24 cellular contexts compared by ENCODE assay signal in the genomic region with DNA sequence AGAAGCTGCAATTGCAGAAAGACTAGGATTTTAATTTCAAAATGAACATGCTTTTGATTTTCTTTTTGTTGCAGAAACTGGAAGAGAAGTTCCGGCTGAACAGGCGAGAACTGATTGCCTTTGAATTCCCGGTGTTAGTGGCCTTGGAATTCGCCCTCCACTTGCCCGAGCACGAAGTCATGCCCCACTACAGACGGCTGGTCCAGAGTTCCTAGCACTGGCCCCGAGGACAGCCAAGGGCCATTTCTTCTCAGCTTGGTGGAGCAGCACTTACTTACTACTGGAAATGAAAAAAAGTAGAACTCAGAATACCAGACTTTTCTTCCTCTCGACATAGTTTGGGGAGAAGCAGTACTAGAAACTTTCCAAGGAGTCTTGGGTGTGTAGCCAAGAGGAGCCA.
DNase-seq lines count a peak whose midpoint lies in the region; ATAC-seq, FAIRE-seq and TF ChIP-seq lines count a peak whose summit lies in the region.
"Had no signal": no experiment of that assay in that cellular context is flagged by ENCODE, and none has a peak within 500 bp of the region (broad histone marks: within the 10 kb centered on the region; RNA-seq: fewer than 3 reads in every experiment).

No MANE protein-coding gene starts in this region.

- BruUV-seq in IMR-90 (replicated peaks; lab: Mats Ljungman, UMichigan): no TSS peak
- BruUV-seq in K562 (replicated peaks; lab: Mats Ljungman, UMichigan): no TSS peak

- no peak overlapping the region for H3K4me3 ChIP-seq in IMR-90 (ENCODE audit: insufficient read depth, low read depth, low read length)
- H3K4me3 ChIP-seq in K562: no peak overlapping the region
- no peak overlapping the region for H3K4me3 ChIP-seq in lower lobe of right lung
- H3K4me3 ChIP-seq in subcutaneous abdominal adipose tissue (ENCODE audit: low read depth in 1 of 5, low read length in 5 of 5): no peak overlapping the region
- no peak overlapping the region for H3K4me3 ChIP-seq in aorta (ENCODE audit: low read length in 2 of 2)
- H3K4me3 ChIP-seq: psoas muscle had no signal

- no peak for FAIRE-seq in K562 (lab: Jason Lieb, UNC)
- FAIRE-seq: bronchial epithelial cell had no signal

- H2BK15ac ChIP-seq in IMR-90 (ENCODE audit: low read depth, low read length): no peak overlapping the region

- H2AFZ ChIP-seq in IMR-90 (replicated peaks; ENCODE audit: low read length, poor library complexity) (no peak overlapping the region), K562 (ENCODE audit: low read depth, low read length) (no peak overlapping the region)

- in situ Hi-C loops in IMR-90 (cut with MboI; ENCODE audit: low sequenced_read_pairs) (no loop called here), K562 (cut with MboI) (no loop called here)

- TF ChIP-seq CTCF in IMR-90 (conservative IDR thresholded peaks at IDR 0.05; ENCODE audit: low read depth, low read length) (no peak), K562 (IDR thresholded peaks at IDR 0.05 in 2 of 3, conservative IDR thresholded peaks at IDR 0.05 in 1 of 3; ENCODE audit: insufficient read depth in 2 of 3, low read depth in 1 of 3, low read length in 3 of 3) (no peak), lower lobe of right lung (IDR thresholded peaks at IDR 0.05) (no peak)

- POLR2A ChIA-PET in IMR-90 (lab: Charles Lee; ENCODE audit: unreplicated experiment): no interaction called here
- POLR2A ChIA-PET in K562 (lab: Yijun Ruan, JAX): interaction anchor here (0.9 kb wide), 1 partner anchor 54 kb away, joined by 3 read pairs; no protein-coding TSS in a partner anchor

- no peak for TF ChIP-seq RAD21 in IMR-90 (IDR thresholded peaks at IDR 0.05; ENCODE audit: low read length)
- TF ChIP-seq RAD21 in K562 (CRISPR knock-in tag; conservative IDR thresholded peaks at IDR 0.05 in 1 of 2, IDR thresholded peaks at IDR 0.05 in 1 of 2): no peak

- H3K27me3 ChIP-seq in IMR-90 (ENCODE audit: control insufficient read depth, insufficient read depth, low read length): no peaks in the 10 kb centered on the region
- peaks cover 3 to 6% of the 10 kb centered on the region in 2 experiments; a peak in 2 of 5 replicates for H3K27me3 ChIP-seq in K562 (ENCODE audit: control insufficient read depth in 2 of 2, insufficient read depth in 2 of 2, low read length in 2 of 2)
- no peaks in the 10 kb centered on the region for H3K27me3 ChIP-seq in lower lobe of right lung (ENCODE audit: low read depth)
- H3K27me3 ChIP-seq in subcutaneous abdominal adipose tissue (ENCODE audit: control insufficient read depth in 5 of 5, insufficient read depth in 4 of 5, low read length in 5 of 5): no peaks in the 10 kb centered on the region
- H3K27me3 ChIP-seq in aorta (ENCODE audit: control insufficient read depth in 1 of 2, insufficient read depth in 2 of 2, low read length in 1 of 2): no peaks in the 10 kb centered on the region

- peak overlapping the region; percentile 3; the same call in 1 of the 2 replicates for H3K14ac ChIP-seq in IMR-90 (replicated peaks; ENCODE audit: low read depth, low read length)

- H3K79me1 ChIP-seq in IMR-90 (ENCODE audit: low read depth in 1 of 2, low read length in 2 of 2): peaks cover 0 to 11% of the 10 kb centered on the region in 2 experiments; a peak in 2 of 4 replicates

- H3K9me1 ChIP-seq in IMR-90 (ENCODE audit: insufficient read depth, low read length) (peaks cover 32% of the 10 kb centered on the region), K562 (ENCODE audit: control insufficient read depth, insufficient read depth, low read length) (no peaks in the 10 kb centered on the region)

- H4K5ac ChIP-seq in IMR-90 (ENCODE audit: low read depth, low read length): no peak overlapping the region

- TF ChIP-seq EP300 in K562 (IDR thresholded peaks at IDR 0.05; ENCODE audit: low read length): no peak

- H2AK5ac ChIP-seq in IMR-90 (ENCODE audit: low read depth, low read length): 0 out of 2 replicates have a peak overlapping the region, but pooled peaks have one; percentile 11

- 80% methylated on average over 1 of the region's 9 CpGs; no CpG with 5 or more reads in 1 of the 2 experiments for WGBS in IMR-90 (ENCODE audit: extremely low coverage in 2 of 2, insufficient read length in 1 of 2), 2 experiments
- 38% methylated on average over 9 of the region's 9 CpGs for WGBS in K562 (ENCODE audit: insufficient coverage, low coverage, missing lambda C conversion rate)
- 83 to 84% methylated on average over 9 of the region's 9 CpGs for WGBS in aorta, 2 donors

- no peak overlapping the region for H2AK9ac ChIP-seq in IMR-90 (replicated peaks; ENCODE audit: low read depth, low read length, poor library complexity)

- H3K4me1 ChIP-seq in IMR-90 (ENCODE audit: control insufficient read depth, insufficient read depth, low read length) (peaks cover 29% of the 10 kb centered on the region), K562 (replicated peaks in 1 of 2; ENCODE audit: control insufficient read depth in 2 of 2, insufficient read depth in 2 of 2, low read length in 2 of 2) (peaks cover 9 to 16% of the 10 kb centered on the region in 2 experiments), lower lobe of right lung (peaks cover 40% of the 10 kb centered on the region), subcutaneous abdominal adipose tissue (ENCODE audit: control insufficient read depth in 5 of 5, insufficient read depth in 5 of 5, low read length in 5 of 5) (peaks cover 12 to 43% (median 39%) of the 10 kb centered on the region in 5 donors), aorta (ENCODE audit: control insufficient read depth in 1 of 2, insufficient read depth in 2 of 2, low read length in 2 of 2) (no peaks in the 10 kb centered on the region)
- H3K4me1 ChIP-seq: psoas muscle had no signal

- H3K9me3 ChIP-seq in IMR-90 (ENCODE audit: control insufficient read depth, insufficient read depth, low read length) (no peaks in the 10 kb centered on the region), K562 (replicated peaks; ENCODE audit: control insufficient read depth, insufficient read depth, low read depth, low read length) (no peaks in the 10 kb centered on the region; the same call in 1 of the 2 replicates), lower lobe of right lung (no peaks in the 10 kb centered on the region), subcutaneous abdominal adipose tissue (ENCODE audit: control insufficient read depth in 5 of 5, low read length in 5 of 5) (no peaks in the 10 kb centered on the region), aorta (ENCODE audit: control insufficient read depth, low read length) (no peaks in the 10 kb centered on the region)
- H3K9me3 ChIP-seq: psoas muscle had no signal

- TF ChIP-seq POLR2A in IMR-90 (IDR thresholded peaks at IDR 0.05; ENCODE audit: low read depth, low read length) (no peak), K562 (conservative IDR thresholded peaks at IDR 0.05) (no peak)

- H3K79me2 ChIP-seq in K562 (ENCODE audit: control insufficient read depth, insufficient read depth, low read length): no peaks in the 10 kb centered on the region

- no peak overlapping the region for H4K91ac ChIP-seq in IMR-90 (ENCODE audit: insufficient read depth, low read depth, low read length)

- H3K56ac ChIP-seq in IMR-90 (ENCODE audit: extremely low read depth, insufficient read depth, low read length): no peak overlapping the region

- no peak overlapping the region for H3K18ac ChIP-seq in IMR-90 (ENCODE audit: low read depth, low read length)

- DNase-seq in IMR-90 (no peak), K562 (ENCODE audit: extremely low read depth in 1 of 4, low spot score in 3 of 4) (no peak), lower lobe of right lung (no peak), aorta (no peak), dermis blood vessel endothelial cell (no peak)
- no peak for DNase-seq in stimulated activated CD4-positive, alpha-beta T cell treated with anti-CD3 and anti-CD28 coated beads, Interleukin-15, amount 100 ng/mL, for 24 hours
- DNase-seq: activated CD4-positive, alpha-beta T cell treated with anti-CD3 and anti-CD28 coated beads for 1 hour; activated CD8-positive, alpha-beta T cell treated with anti-CD3 and anti-CD28 coated beads for 36 hours; AML-193; CD8-positive, alpha-beta T cell; effector CD4-positive, alpha-beta T cell; hippocampal formation; KBM-7; naive thymus-derived CD8-positive, alpha-beta T cell; NCI-H1092 treated with DMSO at 0.1 percent for 48 hours; NCI-H1694 treated with DMSO at 0.1 percent for 48 hours; NCI-H2171; occipital lobe; psoas muscle had no signal

- H3K9ac ChIP-seq in IMR-90 (ENCODE audit: low read depth, low read length) (no peak overlapping the region), K562 (ENCODE audit: insufficient read depth in 1 of 2, low read depth in 2 of 2, low read length in 2 of 2) (no peak overlapping the region), subcutaneous abdominal adipose tissue (ENCODE audit: low read length in 5 of 5) (peak overlapping the region in 1 of 5 donors; percentile 32)

- CTCF ChIA-PET in IMR-90 (lab: Yijun Ruan, JAX): interaction anchor here (0.6 kb wide), 1 partner anchor 631 kb away, joined by 3 read pairs; no protein-coding TSS in a partner anchor
- CTCF ChIA-PET in K562 (lab: Yijun Ruan, JAX; ENCODE audit: low intra/inter-chr PET ratio): no interaction called here

- H4K8ac ChIP-seq in IMR-90 (ENCODE audit: low read depth in 2 of 2, low read length in 2 of 2): no peak overlapping the region

- H2BK120ac ChIP-seq in IMR-90 (ENCODE audit: low read depth, low read length): no peak overlapping the region; the same call in 1 of the 2 replicates

- H3K4me2 ChIP-seq in IMR-90 (ENCODE audit: low read depth, low read length) (no peak overlapping the region), K562 (ENCODE audit: insufficient read depth, low read length) (no peak overlapping the region)

- H3K27ac ChIP-seq in IMR-90 (ENCODE audit: insufficient read depth, low read length) (no peak overlapping the region), K562 (ENCODE audit: extremely low read depth, low read depth, low read length) (no peak overlapping the region), lower lobe of right lung (peak overlapping the region; percentile 46), subcutaneous abdominal adipose tissue (ENCODE audit: low read depth, low read length) (peak overlapping the region; percentile 90), aorta (ENCODE audit: low read depth in 1 of 2, low read length in 2 of 2) (no peak overlapping the region)
- H3K27ac ChIP-seq: epithelial cell of prostate, psoas muscle had no signal

- H3K4ac ChIP-seq in IMR-90 (ENCODE audit: low read depth, low read length): no peak overlapping the region

- intact Hi-C loops in IMR-90 (cut with micrococcal nuclease): no loop called here
- intact Hi-C loops in K562 (cut with micrococcal nuclease): no loop called here
- intact Hi-C loops in lower lobe of right lung (cut with DNase I): no loop called here
- intact Hi-C loops in aorta (cut with DNase I): no loop called here

- H3K36me3 ChIP-seq in IMR-90 (ENCODE audit: control insufficient read depth, insufficient read depth, low read length) (peaks cover 48% of the 10 kb centered on the region), K562 (ENCODE audit: control insufficient read depth, insufficient read depth, low read length) (no peaks in the 10 kb centered on the region), lower lobe of right lung (peaks cover 31% of the 10 kb centered on the region), subcutaneous abdominal adipose tissue (ENCODE audit: control insufficient read depth in 5 of 5, insufficient read depth in 5 of 5, low read length in 5 of 5) (peaks cover 4 to 48% (median 32%) of the 10 kb centered on the region in 5 donors), aorta (ENCODE audit: control insufficient read depth in 1 of 2, insufficient read depth in 2 of 2, low read length in 1 of 2) (peaks cover 0 to 5% of the 10 kb centered on the region in 2 donors)

- dilution Hi-C loops in IMR-90 (cut with HindIII; ENCODE audit: low sequenced_read_pairs, unreplicated experiment): no loop called here

- H4K20me1 ChIP-seq in IMR-90 (ENCODE audit: insufficient read depth, low read length) (no peaks in the 10 kb centered on the region), K562 (replicated peaks; ENCODE audit: control insufficient read depth, insufficient read depth, low read length) (no peaks in the 10 kb centered on the region)

- ATAC-seq in IMR-90 (ENCODE audit: low read depth): no peak
- ATAC-seq in K562: no peak
- ATAC-seq in lower lobe of right lung: no peak
- no peak for ATAC-seq in aorta (ENCODE audit: low FRiP score)
- ATAC-seq in GM21825 (IDR thresholded peaks at IDR 0.05; ENCODE audit: unreplicated experiment): no peak
- ATAC-seq: CD8-positive, alpha-beta T cell; left lobe of liver; naive thymus-derived CD8-positive, alpha-beta T cell; psoas muscle had no signal

- H3K23ac ChIP-seq in IMR-90 (ENCODE audit: low read depth, low read length): no peak overlapping the region

- no peak overlapping the region for H2BK5ac ChIP-seq in IMR-90 (ENCODE audit: low read depth, low read length, poor library complexity, severe bottlenecking)

- H2BK20ac ChIP-seq in IMR-90 (ENCODE audit: low read depth, low read length): no peak overlapping the region

Comparison
In these comparisons a context has a peak if more than half of its experiments do, and no peak if none do; other contexts are left out.
1. H3K27ac ChIP-seq: peak in lower lobe of right lung (single experiment) and subcutaneous abdominal adipose tissue (single experiment); none in IMR-90 (single experiment), K562 (single experiment) and aorta (0 of 2).